Comparison of ENCODE assay signal across 8 cellular contexts in the genomic region with DNA sequence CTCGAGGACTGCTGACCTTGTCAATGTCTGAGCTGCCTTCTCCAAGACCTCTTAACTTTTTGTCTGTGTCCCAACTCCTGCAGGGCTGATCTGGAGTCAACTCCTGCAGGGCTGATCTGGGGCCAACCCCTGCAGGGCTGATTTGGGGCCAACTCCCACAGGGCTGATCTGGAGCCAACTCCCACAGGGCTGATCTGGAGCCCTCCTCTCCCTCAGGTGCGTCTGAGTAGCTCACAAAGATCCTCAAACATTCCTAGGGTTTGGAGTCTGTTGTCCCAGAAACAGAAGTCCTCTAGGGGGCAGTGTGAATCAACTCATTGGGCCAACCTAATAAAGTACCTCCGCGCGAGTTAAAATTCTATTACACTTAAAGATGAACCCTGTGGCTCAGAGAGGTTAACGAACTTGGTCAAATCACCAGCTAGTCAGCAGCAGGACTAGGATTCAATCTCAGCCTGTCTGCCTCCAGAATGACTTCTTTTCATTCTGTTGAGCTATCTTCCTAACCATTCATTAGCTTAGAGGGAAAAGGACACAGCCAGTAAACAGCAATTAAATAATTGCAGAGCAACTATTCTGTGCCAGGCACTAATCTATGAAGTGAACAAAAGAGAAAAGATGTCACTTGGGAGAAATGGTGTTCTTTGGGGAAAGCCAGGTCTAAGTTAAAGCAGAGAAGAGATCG. TPM values are rescaled to one million over a fixed set of nuclear protein-coding genes. Genes with fewer than 3 reads are reported as not detected.
DNase-seq lines count a peak whose midpoint lies in the region; ATAC-seq and TF ChIP-seq lines count a peak whose summit lies in the region.

No MANE protein-coding gene starts in this region.

- no peak for TF ChIP-seq POLR2A in heart left ventricle (IDR thresholded peaks at IDR 0.05)

- no peak overlapping the region for H3K27ac ChIP-seq in heart left ventricle

- H3K27me3 Mint-ChIP-seq in activated naive CD4-positive, alpha-beta T cell treated with anti-CD3 and anti-CD28 coated beads for 36 hours (ENCODE audit: low read depth): peaks cover 14% of the 10 kb centered on the region

- intact Hi-C loops in activated naive CD4-positive, alpha-beta T cell treated with anti-CD3 and anti-CD28 coated beads for 36 hours (cut with micrococcal nuclease): loop anchor here (1.0 to 5.0 kb wide), 6 partner anchors 171 to 703 kb away; partner anchors contain the start of gene RIMS3
- intact Hi-C loops in heart left ventricle (cut with DNase I): loop anchor here in 9 of 10 donors (1.0 to 5.0 kb wide), 7 partner anchors 193 to 263 kb away; no protein-coding TSS in a partner anchor

- no peaks in the 10 kb centered on the region for H3K36me3 ChIP-seq in heart left ventricle

- H3K27me3 ChIP-seq in heart left ventricle: peaks cover 0 to 33% (median 7%) of the 10 kb centered on the region in 9 donors

- H3K4me1 Mint-ChIP-seq in activated naive CD4-positive, alpha-beta T cell treated with anti-CD3 and anti-CD28 coated beads for 36 hours (ENCODE audit: low read depth): peaks cover 6% of the 10 kb centered on the region

- peaks cover 0 to 6% (median 0%) of the 10 kb centered on the region in 12 donors for H3K4me1 ChIP-seq in heart left ventricle

- DNase-seq in G401 (ENCODE audit: low spot score) (peak; percentile 75), NCI-H1092 (lab: John Stamatoyannopoulos, UW) (peak; percentile 99), SK-N-DZ (ENCODE audit: low spot score) (peak; percentile 44), heart left ventricle (peak in 4 of 5 donors; percentile 31 to 51 (median 35)), putamen (ENCODE audit: low spot score) (peak; percentile 56)
- peak; percentile 76 for DNase-seq in activated naive CD4-positive, alpha-beta T cell treated with anti-CD3 and anti-CD28 coated beads for 36 hours

- H3K9me3 ChIP-seq in heart left ventricle: no peaks in the 10 kb centered on the region

- H3K27ac Mint-ChIP-seq in activated naive CD4-positive, alpha-beta T cell treated with anti-CD3 and anti-CD28 coated beads for 36 hours: no peak overlapping the region

- H3K36me3 Mint-ChIP-seq in activated naive CD4-positive, alpha-beta T cell treated with anti-CD3 and anti-CD28 coated beads for 36 hours (ENCODE audit: low read depth): no peaks in the 10 kb centered on the region

- WGBS in heart left ventricle, 4 donors: 14 to 18% (median 16%) methylated on average over 7 of the region's 7 CpGs

- in situ Hi-C loops in G401 (cut with HindIII; ENCODE audit: low sequenced_read_pairs): no loop called here

- TF ChIP-seq CTCF in heart left ventricle (IDR thresholded peaks at IDR 0.05): peak; percentile 58 to 82 (median 74)

- no peaks in the 10 kb centered on the region for H3K9me3 Mint-ChIP-seq in activated naive CD4-positive, alpha-beta T cell treated with anti-CD3 and anti-CD28 coated beads for 36 hours

- no peak overlapping the region for H3K4me3 ChIP-seq in heart left ventricle

- ATAC-seq in heart left ventricle (peak in 3 of 4 donors; percentile 72 to 80 (median 77)), GM19035 (IDR thresholded peaks at IDR 0.05; ENCODE audit: unreplicated experiment) (no peak), GM21528 (IDR thresholded peaks at IDR 0.05; ENCODE audit: low FRiP score, unreplicated experiment) (no peak)

- CTCF ChIA-PET in activated naive CD4-positive, alpha-beta T cell treated with anti-CD3 and anti-CD28 coated beads for 36 hours (lab: Charles Lee): interaction anchor here (0.5 to 3.1 kb wide), 59 partner anchors 9 to 709 kb away, joined by 3 to 78 read pairs (median 4); partner anchors contain the start of genes COL9A2 and RLF

- H3K4me3 Mint-ChIP-seq in activated naive CD4-positive, alpha-beta T cell treated with anti-CD3 and anti-CD28 coated beads for 36 hours: no peak overlapping the region

RNA-seq across cellular contexts. Expression of gene RLF, which starts 17.2 kb away (rescaled TPM):
- total RNA-seq in G401 (2014; rRNA removed; shearing (Covaris generic)): 9.4 and 10.4 TPM in 2 replicates
- 7.4 and 9.4 TPM in 2 replicates for polyA plus RNA-seq in SK-N-DZ (2014; cell fraction: cytosol; rRNA removed)
- 8.7 and 9.3 TPM in 2 replicates for polyA plus RNA-seq in SK-N-DZ (2014; cell fraction: nucleus; rRNA removed)
- total RNA-seq in activated naive CD4-positive, alpha-beta T cell treated with anti-CD3 and anti-CD28 coated beads for 36 hours: 10 to 100 TPM; 12.5 to 12.9 TPM
- 10 to 100 TPM in 8 of 9 donors, 1 to 10 TPM in 1; 9.1 to 14.5 (median 12.3) TPM for total RNA-seq in heart left ventricle
- polyA plus RNA-seq in heart left ventricle: 1 to 10 TPM; 2.7 to 8.0 TPM

RNA-seq across cellular contexts. Expression of gene PPT1, which starts 47.0 kb away (rescaled TPM):
- total RNA-seq in G401 (2014; rRNA removed; shearing (Covaris generic)): 181 and 227 TPM in 2 replicates
- 43.2 and 55.9 TPM in 2 replicates for polyA plus RNA-seq in SK-N-DZ (2014; cell fraction: cytosol; rRNA removed)
- polyA plus RNA-seq in SK-N-DZ (2014; cell fraction: nucleus; rRNA removed): 21.4 and 27.6 TPM in 2 replicates
- 10 to 100 TPM; 81.3 to 89.7 TPM for total RNA-seq in activated naive CD4-positive, alpha-beta T cell treated with anti-CD3 and anti-CD28 coated beads for 36 hours
- total RNA-seq in heart left ventricle: 100 to 1,000 TPM in 1 of 9 donors, 10 to 100 TPM in 8; 22.8 to 106 (median 38.6) TPM
- 10 to 100 TPM; 32.0 to 47.9 TPM for polyA plus RNA-seq in heart left ventricle

Comparison
In these comparisons a context has a peak if more than half of its experiments do, and no peak if none do; other contexts are left out.
1. DNase-seq: peak in every context shown above with its lines; median percentile 99 in NCI-H1092; 76 in activated naive CD4-positive, alpha-beta T cell treated with anti-CD3 and anti-CD28 coated beads for 36 hours; 75 in G401; 56 in putamen; 44 in SK-N-DZ; 35 in heart left ventricle.
2. ATAC-seq: peak in heart left ventricle (3 of 4); none in GM19035 (single experiment) and GM21528 (single experiment).